ENCODE assay signal across 8 cellular contexts in the genomic region with DNA sequence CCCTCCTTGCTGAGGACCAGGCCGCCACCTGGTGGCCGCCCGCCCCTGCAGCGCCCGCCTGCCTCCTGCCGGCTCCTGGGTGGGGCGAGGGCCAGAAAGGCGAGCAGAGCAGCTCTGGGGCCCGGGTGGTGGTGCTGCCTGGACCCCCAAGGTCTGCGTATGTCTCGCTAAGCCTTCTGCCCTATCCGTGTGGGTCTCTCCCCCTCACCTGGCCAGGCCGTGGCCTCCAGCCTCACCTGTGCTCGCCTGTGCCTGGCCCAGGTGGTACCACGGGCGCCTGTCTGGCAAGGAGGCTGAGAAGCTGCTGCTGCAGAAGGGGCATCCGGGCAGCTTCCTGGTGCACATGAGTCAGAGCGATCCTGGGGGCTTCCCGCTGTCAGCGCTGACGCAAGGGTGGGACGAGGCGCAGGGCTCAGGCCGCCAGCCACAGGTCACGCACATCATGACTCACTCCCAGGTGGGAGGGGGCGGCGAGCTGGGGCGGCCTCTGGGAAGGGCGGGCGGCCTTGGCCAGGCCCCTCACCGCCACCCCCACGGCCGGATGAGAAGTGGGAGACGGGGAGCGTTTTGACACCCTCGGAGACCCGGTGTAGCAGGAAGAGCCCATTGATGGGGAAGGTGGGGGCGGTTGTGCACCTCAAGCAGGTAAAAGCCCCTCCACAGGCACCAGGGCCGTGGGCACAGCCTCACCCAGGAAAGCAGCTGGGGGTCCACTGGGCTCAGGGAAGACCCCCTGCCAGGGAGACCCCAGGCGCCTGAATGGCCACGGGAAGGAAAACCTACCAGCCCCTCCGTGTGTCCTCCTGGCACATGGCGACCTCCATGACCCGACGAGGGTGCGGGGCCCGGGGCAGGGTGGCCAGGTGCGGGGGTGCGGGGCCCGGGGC. TPM values are rescaled to one million over a fixed set of nuclear protein-coding genes. Genes with fewer than 3 reads are reported as not detected.
A peak's percentile ranks its signal among the peaks of the same experiment; 100 is the strongest.
DNase-seq lines count a peak whose midpoint lies in the region; ATAC-seq and TF ChIP-seq lines count a peak whose summit lies in the region.

No MANE protein-coding gene starts in this region.

- H4K12ac ChIP-seq in trophoblast cell (ENCODE audit: low read depth, low read length): no peak overlapping the region

- H3K27me3 ChIP-seq in PC-3 (ENCODE audit: low read length): no peaks in the 10 kb centered on the region
- H3K27me3 ChIP-seq in trophoblast cell (ENCODE audit: insufficient read depth, low read length): peaks cover 10% of the 10 kb centered on the region
- peaks cover 5% of the 10 kb centered on the region for H3K27me3 ChIP-seq in vagina

- H2AFZ ChIP-seq in PC-3 (ENCODE audit: low read length): no peak overlapping the region
- H2AFZ ChIP-seq in trophoblast cell (ENCODE audit: insufficient read depth, low read length, poor library complexity): peak overlapping the region; percentile 20

- peak overlapping the region; percentile 67 for H4K91ac ChIP-seq in trophoblast cell (ENCODE audit: low read depth, low read length)

- H4K20me1 ChIP-seq in PC-3 (ENCODE audit: low read length): no peaks in the 10 kb centered on the region

- peak overlapping the region; percentile 82 for H3K18ac ChIP-seq in trophoblast cell (ENCODE audit: low read length)

- H2AK5ac ChIP-seq in trophoblast cell (ENCODE audit: low read length): peak overlapping the region; percentile 91

- H3K14ac ChIP-seq in trophoblast cell (ENCODE audit: low read length): peak overlapping the region; percentile 81

- H2BK12ac ChIP-seq in trophoblast cell (ENCODE audit: low read length): peak overlapping the region; percentile 79

- H3F3A ChIP-seq in PC-3 (ENCODE audit: low read length, unreplicated experiment): peaks cover 6% of the 10 kb centered on the region

- BruUV-seq in PC-3 (replicated peaks; lab: Mats Ljungman, UMichigan): no TSS peak

- H3K4me3 ChIP-seq in PC-3 (ENCODE audit: low read length): peak overlapping the region; percentile 59
- peak overlapping the region; percentile 2 for H3K4me3 ChIP-seq in trophoblast cell (ENCODE audit: low read depth, low read length)
- H3K4me3 ChIP-seq in vagina: no peak overlapping the region

- H3K9me3 ChIP-seq in PC-3 (ENCODE audit: low read length): no peaks in the 10 kb centered on the region
- peaks cover 7% of the 10 kb centered on the region for H3K9me3 ChIP-seq in trophoblast cell (ENCODE audit: insufficient read depth, low read depth, low read length)
- H3K9me3 ChIP-seq in vagina: no peaks in the 10 kb centered on the region

- peak overlapping the region; percentile 86 for H3K4me2 ChIP-seq in PC-3 (ENCODE audit: low read length)
- H3K4me2 ChIP-seq in trophoblast cell (ENCODE audit: low read length): peak overlapping the region; percentile 47

- H3K79me1 ChIP-seq in trophoblast cell (ENCODE audit: low read length): peaks cover 11% of the 10 kb centered on the region

- CTCF ChIA-PET in PC-3 (lab: Charles Lee): interaction anchor here (0.6 to 3.1 kb wide), 11 partner anchors 15 to 228 kb away, joined by 3 to 23 read pairs (median 4); a partner anchor contains a TSS

- H3K79me2 ChIP-seq in PC-3 (ENCODE audit: low read length) (peaks cover 3% of the 10 kb centered on the region; the same call in 1 of the 2 replicates), trophoblast cell (ENCODE audit: control insufficient read depth, insufficient read depth, low read length, poor library complexity) (no peaks in the 10 kb centered on the region)

- DNase-seq in AG20443 (ENCODE audit: low spot score) (peak; percentile 81), PC-3 (peak; percentile 91), fibroblast of peridontal ligament (ENCODE audit: extremely low read depth) (peak; percentile 46), trophoblast cell (peak; percentile 66 to 87), vagina (ENCODE audit: extremely low spot score in 2 of 2) (no peak)
- DNase-seq in activated T-cell treated with anti-CD3 and anti-CD28 coated beads, Interleukin-2, amount 50 U/mL, for 48 hours: peak; percentile 94 to 95

- H3K4ac ChIP-seq in trophoblast cell (ENCODE audit: low read depth, low read length): peak overlapping the region; percentile 47

- no peak overlapping the region for H3K23ac ChIP-seq in trophoblast cell (ENCODE audit: low read length)

- TF ChIP-seq POLR2A in vagina (IDR thresholded peaks at IDR 0.05): no peak

- no CpG with 5 or more reads among the region's 50 CpGs for WGBS in trophoblast cell (ENCODE audit: extremely low coverage, insufficient coverage, insufficient read length)

- intact Hi-C loops in PC-3 (cut with micrococcal nuclease): loop anchor here (2.0 to 10.0 kb wide), 3 partner anchors 49 to 551 kb away; a partner anchor contains a TSS
- intact Hi-C loops in vagina (cut with DNase I): no loop called here

- H3K4me1 ChIP-seq in PC-3 (ENCODE audit: insufficient read depth, low read length) (peaks cover 61% of the 10 kb centered on the region), trophoblast cell (ENCODE audit: control insufficient read depth in 1 of 2, insufficient read depth in 2 of 2, low read length in 2 of 2) (peaks cover 21 to 26% of the 10 kb centered on the region in 2 experiments), vagina (peaks cover 43% of the 10 kb centered on the region)

- H3K36me3 ChIP-seq in PC-3 (ENCODE audit: low read depth, low read length): no peaks in the 10 kb centered on the region
- H3K36me3 ChIP-seq in trophoblast cell (ENCODE audit: control insufficient read depth in 1 of 2, insufficient read depth in 2 of 2, low read length in 2 of 2): no peaks in the 10 kb centered on the region
- H3K36me3 ChIP-seq in vagina: no peaks in the 10 kb centered on the region

- ATAC-seq in GM18868 (IDR thresholded peaks at IDR 0.05; ENCODE audit: unreplicated experiment) (peak; percentile 64), HG03175 (IDR thresholded peaks at IDR 0.05; ENCODE audit: unreplicated experiment) (peak; percentile 38), PC-3 (peak; percentile 23)

- H4K8ac ChIP-seq in trophoblast cell (ENCODE audit: low read depth, low read length): peak overlapping the region; percentile 58

- H3K27ac ChIP-seq in PC-3 (ENCODE audit: low read length) (peak overlapping the region; percentile 87), trophoblast cell (ENCODE audit: low read depth, low read length) (peak overlapping the region; percentile 29), vagina (peak overlapping the region; percentile 20)

- TF ChIP-seq CTCF in PC-3 (conservative IDR thresholded peaks at IDR 0.05; ENCODE audit: low read depth, low read length): peak; percentile 99
- TF ChIP-seq CTCF in vagina (IDR thresholded peaks at IDR 0.05): peak; percentile 66 to 86 (median 83)

- H2BK5ac ChIP-seq in trophoblast cell (ENCODE audit: low read depth, low read length, poor library complexity): peak overlapping the region; percentile 28

- H3K9ac ChIP-seq in PC-3 (ENCODE audit: low read length): peak overlapping the region; percentile 70
- H3K9ac ChIP-seq in trophoblast cell (ENCODE audit: low read length): no peak overlapping the region

- peak overlapping the region; percentile 87 for H2BK120ac ChIP-seq in trophoblast cell (ENCODE audit: insufficient read depth, low read length, poor library complexity)

- no peaks in the 10 kb centered on the region for H3K9me2 ChIP-seq in PC-3 (replicated peaks; ENCODE audit: low read length)

- POLR2A ChIA-PET in PC-3 (lab: Charles Lee; ENCODE audit: unreplicated experiment): no interaction called here

RNA-seq across cellular contexts. Expression of a gene that starts 9.9 kb away (rescaled TPM):
- total RNA-seq in PC-3 (2014; rRNA removed): 147 and 171 TPM in 2 replicates
- 3.2 and 3.4 TPM in 2 replicates for polyA plus RNA-seq in trophoblast cell (2013)
- total RNA-seq in vagina: 4.9 TPM

RNA-seq across cellular contexts. Expression of a gene that starts 44.3 kb away (rescaled TPM):
- total RNA-seq in PC-3 (2014; rRNA removed) (273 and 377 TPM in 2 replicates), vagina (25.5 TPM)
- 92.6 and 100 TPM in 2 replicates for polyA plus RNA-seq in trophoblast cell (2013)

RNA-seq across cellular contexts. Expression of a gene that starts 50.9 kb away (rescaled TPM):
- 749 and 758 TPM in 2 replicates for total RNA-seq in PC-3 (2014; rRNA removed)
- 69.0 and 69.9 TPM in 2 replicates for polyA plus RNA-seq in trophoblast cell (2013)
- 29.0 TPM for total RNA-seq in vagina

RNA-seq across cellular contexts. Expression of a gene that starts 51.7 kb away (rescaled TPM):
- total RNA-seq in PC-3 (2014; rRNA removed) (61.7 and 78.0 TPM in 2 replicates), vagina (11.8 TPM)
- 12.1 and 12.5 TPM in 2 replicates for polyA plus RNA-seq in trophoblast cell (2013)

Comparison
In these comparisons a context has a peak if more than half of its experiments do, and no peak if none do; other contexts are left out.
1. DNase-seq: peak in AG20443 (single experiment), PC-3 (single experiment), activated T-cell treated with anti-CD3 and anti-CD28 coated beads, Interleukin-2, amount 50 U/mL, for 48 hours (2 of 2), fibroblast of peridontal ligament (single experiment) and trophoblast cell (2 of 2); none in vagina (0 of 2).
2. H3K27ac ChIP-seq: peak in every context shown above with its lines; median percentile 87 in PC-3; 29 in trophoblast cell; 20 in vagina.
3. H3K4me3 ChIP-seq: peak in PC-3 (single experiment) and trophoblast cell (single experiment); none in vagina (0 of 2).
4. RNA of a gene that starts 9.9 kb away (total RNA-seq): 147 to 171 TPM in PC-3; 4.9 TPM in vagina (single experiment); every median in the first group is over 10 times any median in the second.
5. RNA of a gene that starts 44.3 kb away (total RNA-seq): 273 to 377 TPM in PC-3; 25.5 TPM in vagina (single experiment); every median in the first group is over 10 times any median in the second.
6. RNA of a gene that starts 50.9 kb away (total RNA-seq): 749 to 758 TPM in PC-3; 29.0 TPM in vagina (single experiment); every median in the first group is over 10 times any median in the second.
7. Peak in every context shown above with its lines, with median percentiles within 50 percentile points of each other: ATAC-seq.